In the genomic region with DNA sequence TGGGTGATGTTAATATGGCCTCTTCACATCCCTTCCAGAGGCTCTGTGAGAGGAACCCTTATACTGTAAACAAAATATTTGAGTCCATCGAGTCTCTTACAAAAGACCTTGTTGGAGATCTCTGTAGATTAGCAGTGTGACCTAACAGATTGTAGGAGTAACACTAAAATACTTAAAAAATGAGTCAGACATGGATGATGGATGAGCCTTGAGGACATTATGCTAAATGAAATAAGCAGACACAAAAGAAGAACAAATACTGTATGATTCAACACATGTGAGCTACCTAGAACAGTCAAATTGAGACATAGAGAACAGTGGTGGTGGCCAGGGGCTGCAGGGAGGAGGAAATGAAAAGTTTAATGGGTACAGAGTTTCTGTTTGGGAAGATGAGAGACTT, we compare ENCODE assay signal across 14 cellular contexts.
DNase-seq lines count a peak whose midpoint lies in the region; ATAC-seq and TF ChIP-seq lines count a peak whose summit lies in the region.
"Had no signal": no experiment of that assay in that cellular context is flagged by ENCODE, and none has a peak within 500 bp of the region (broad histone marks: within the 10 kb centered on the region; RNA-seq: fewer than 3 reads in every experiment).

No MANE protein-coding gene starts in this region.

- BruUV-seq in PC-9 (replicated peaks; lab: Mats Ljungman, UMichigan), result no TSS peak

- peak overlapping the region; percentile 7; the same call in 1 of the 2 replicates for H3K4me2 ChIP-seq in PC-9
- H3K4me2 ChIP-seq: BLaER1 treated with 17β-estradiol and CSF1 and Interleukin-3, amounts not matched to agents 10 nM and 100 nM had no signal

- H3K36me3 Mint-ChIP-seq in activated T-cell treated with anti-CD3 and anti-CD28 coated beads, Interleukin-2, amount 50 U/mL, for 72 hours (ENCODE audit: insufficient read depth in 2 of 2), result no peaks in the 10 kb centered on the region
- no peaks in the 10 kb centered on the region for H3K36me3 Mint-ChIP-seq in stimulated activated effector memory CD8-positive, alpha-beta T cell treated with anti-CD3 and anti-CD28 coated beads, Interleukin-12 subunit alpha, Interleukin-12 subunit beta, amount 100 ng/mL, for 72 hours
- H3K36me3 Mint-ChIP-seq: activated naive CD8-positive, alpha-beta T cell had no signal

- H3K4me3 Mint-ChIP-seq in activated T-cell treated with anti-CD3 and anti-CD28 coated beads, Interleukin-2, amount 50 U/mL, for 72 hours, result no peak overlapping the region
- no peak overlapping the region for H3K4me3 Mint-ChIP-seq in stimulated activated effector memory CD8-positive, alpha-beta T cell treated with anti-CD3 and anti-CD28 coated beads, Interleukin-12 subunit alpha, Interleukin-12 subunit beta, amount 100 ng/mL, for 72 hours
- H3K4me3 Mint-ChIP-seq: activated CD8-positive, alpha-beta T cell treated with anti-CD3 and anti-CD28 coated beads for 36 hours; activated naive CD8-positive, alpha-beta T cell had no signal

- H3K9me3 ChIP-seq in PC-9 (ENCODE audit: insufficient read depth, low read depth), result no peaks in the 10 kb centered on the region
- H3K9me3 ChIP-seq: upper lobe of right lung had no signal

- no peaks in the 10 kb centered on the region for H3K9me2 ChIP-seq in PC-9 (ENCODE audit: insufficient read depth)

- H3K27ac Mint-ChIP-seq in activated T-cell treated with anti-CD3 and anti-CD28 coated beads, Interleukin-2, amount 50 U/mL, for 72 hours, result no peak overlapping the region
- H3K27ac Mint-ChIP-seq in stimulated activated effector memory CD8-positive, alpha-beta T cell treated with anti-CD3 and anti-CD28 coated beads, Interleukin-12 subunit alpha, Interleukin-12 subunit beta, amount 100 ng/mL, for 72 hours, result no peak overlapping the region
- H3K27ac Mint-ChIP-seq: activated CD8-positive, alpha-beta T cell treated with anti-CD3 and anti-CD28 coated beads for 36 hours; activated naive CD8-positive, alpha-beta T cell had no signal

- H3K27ac ChIP-seq in PC-9, result peak overlapping the region; percentile 12; the same call in 1 of the 2 replicates
- H3K27ac ChIP-seq: BLaER1 treated with 17β-estradiol and CSF1 and Interleukin-3, amounts not matched to agents 10 nM and 100 nM; upper lobe of right lung had no signal

- no peaks in the 10 kb centered on the region for H3K27me3 ChIP-seq in PC-9 (ENCODE audit: insufficient read depth, low read depth)
- H3K27me3 ChIP-seq: BLaER1 treated with 17β-estradiol and CSF1 and Interleukin-3, amounts not matched to agents 10 nM and 100 nM; upper lobe of right lung had no signal

- H3K4me1 ChIP-seq in PC-9 (replicated peaks; ENCODE audit: insufficient read depth), result peaks cover 12% of the 10 kb centered on the region
- H3K4me1 ChIP-seq: upper lobe of right lung had no signal

- H2AFZ ChIP-seq in PC-9, result no peak overlapping the region

- POLR2A ChIA-PET in PC-9 (lab: Charles Lee; ENCODE audit: unreplicated experiment), result interaction anchor here (0.6 kb wide), 2 partner anchors 21 to 249 kb away, joined by 4 to 5 read pairs; no protein-coding TSS in a partner anchor

- peaks cover 11% of the 10 kb centered on the region for H3F3A ChIP-seq in PC-9 (ENCODE audit: insufficient read depth, low read depth)

- intact Hi-C loops in PC-9 (cut with micrococcal nuclease; ENCODE audit: unreplicated experiment), result loop anchor here (5.0 kb wide), 1 partner anchor 75 kb away; no protein-coding TSS in a partner anchor

- H3K4me3 ChIP-seq in PC-9, result no peak overlapping the region
- H3K4me3 ChIP-seq: BLaER1 treated with 17β-estradiol and CSF1 and Interleukin-3, amounts not matched to agents 10 nM and 100 nM; upper lobe of right lung had no signal

- DNase-seq in activated T-cell treated with anti-CD3 and anti-CD28 coated beads, Interleukin-2, amount 50 U/mL, for 72 hours, result peak; percentile 21 to 25
- DNase-seq in activated T-cell treated with anti-CD3 and anti-CD28 coated beads, Interleukin-2, amount 50 U/mL, for 1 hour, result no peak
- DNase-seq in PC-9 (peak; percentile 17 to 98), fibroblast of gingiva (ENCODE audit: low read depth) (peak; percentile 30), NCI-H748 treated with DMSO at 0.1 percent for 48 hours (lab: John Stamatoyannopoulos, UW) (no peak)
- no peak for DNase-seq in stimulated activated effector memory CD8-positive, alpha-beta T cell treated with anti-CD3 and anti-CD28 coated beads, Interleukin-12 subunit alpha, Interleukin-12 subunit beta, amount 100 ng/mL, for 72 hours (ENCODE audit: low spot score in 2 of 2)
- DNase-seq: activated CD8-positive, alpha-beta T cell treated with anti-CD3 and anti-CD28 coated beads for 36 hours; NCI-H1417; T-helper 1 cell; upper lobe of right lung had no signal

- H3K27me3 Mint-ChIP-seq in activated T-cell treated with anti-CD3 and anti-CD28 coated beads, Interleukin-2, amount 50 U/mL, for 72 hours (ENCODE audit: low read depth), result no peaks in the 10 kb centered on the region
- H3K27me3 Mint-ChIP-seq: activated CD8-positive, alpha-beta T cell treated with anti-CD3 and anti-CD28 coated beads for 36 hours; activated naive CD8-positive, alpha-beta T cell had no signal

- H4K20me1 ChIP-seq in PC-9 (ENCODE audit: insufficient read depth), result no peaks in the 10 kb centered on the region
- H4K20me1 ChIP-seq: BLaER1 treated with 17β-estradiol and CSF1 and Interleukin-3, amounts not matched to agents 10 nM and 100 nM had no signal

- peak; percentile 91 to 96 for ATAC-seq in activated T-cell treated with anti-CD3 and anti-CD28 coated beads, Interleukin-2, amount 50 U/mL, for 72 hours (replicated peaks in 1 of 2)
- ATAC-seq in stimulated activated effector memory CD8-positive, alpha-beta T cell treated with anti-CD3 and anti-CD28 coated beads, Interleukin-12 subunit alpha, Interleukin-12 subunit beta, amount 100 ng/mL, for 72 hours, result peak; percentile 71
- ATAC-seq in GM18511 (IDR thresholded peaks at IDR 0.05; ENCODE audit: unreplicated experiment), result no peak
- no peak for ATAC-seq in GM19455 (IDR thresholded peaks at IDR 0.05; ENCODE audit: unreplicated experiment)
- ATAC-seq: activated CD8-positive, alpha-beta T cell treated with anti-CD3 and anti-CD28 coated beads for 36 hours; upper lobe of right lung had no signal

- TF ChIP-seq CTCF in PC-9 (conservative IDR thresholded peaks at IDR 0.05), result no peak

- H3K9me3 Mint-ChIP-seq in activated T-cell treated with anti-CD3 and anti-CD28 coated beads, Interleukin-2, amount 50 U/mL, for 72 hours, result no peaks in the 10 kb centered on the region
- H3K9me3 Mint-ChIP-seq in stimulated activated effector memory CD8-positive, alpha-beta T cell treated with anti-CD3 and anti-CD28 coated beads, Interleukin-12 subunit alpha, Interleukin-12 subunit beta, amount 100 ng/mL, for 72 hours, result no peaks in the 10 kb centered on the region
- H3K9me3 Mint-ChIP-seq: activated CD8-positive, alpha-beta T cell treated with anti-CD3 and anti-CD28 coated beads for 36 hours had no signal

- peaks cover 35% of the 10 kb centered on the region for H3K4me1 Mint-ChIP-seq in activated T-cell treated with anti-CD3 and anti-CD28 coated beads, Interleukin-2, amount 50 U/mL, for 72 hours (ENCODE audit: low read depth)
- peaks cover 23% of the 10 kb centered on the region for H3K4me1 Mint-ChIP-seq in stimulated activated effector memory CD8-positive, alpha-beta T cell treated with anti-CD3 and anti-CD28 coated beads, Interleukin-12 subunit alpha, Interleukin-12 subunit beta, amount 100 ng/mL, for 72 hours

- H3K79me2 ChIP-seq in PC-9 (ENCODE audit: low read depth), result no peaks in the 10 kb centered on the region

- CTCF ChIA-PET in PC-9 (lab: Charles Lee), result interaction anchor here (0.6 kb wide), 1 partner anchor 78 kb away, joined by 4 read pairs; no protein-coding TSS in a partner anchor

- H3K36me3 ChIP-seq in PC-9 (ENCODE audit: low read depth), result no peaks in the 10 kb centered on the region
- H3K36me3 ChIP-seq: BLaER1 treated with 17β-estradiol and CSF1 and Interleukin-3, amounts not matched to agents 10 nM and 100 nM; upper lobe of right lung had no signal

Comparison
In these comparisons a context has a peak if more than half of its experiments do, and no peak if none do; other contexts are left out.
1. DNase-seq: peak in activated T-cell treated with anti-CD3 and anti-CD28 coated beads, Interleukin-2, amount 50 U/mL, for 72 hours (2 of 2), PC-9 (2 of 2) and fibroblast of gingiva (single experiment); none in activated T-cell treated with anti-CD3 and anti-CD28 coated beads, Interleukin-2, amount 50 U/mL, for 1 hour (single experiment), stimulated activated effector memory CD8-positive, alpha-beta T cell treated with anti-CD3 and anti-CD28 coated beads, Interleukin-12 subunit alpha, Interleukin-12 subunit beta, amount 100 ng/mL, for 72 hours (0 of 2) and NCI-H748 treated with DMSO at 0.1 percent for 48 hours (single experiment).
2. ATAC-seq: peak in activated T-cell treated with anti-CD3 and anti-CD28 coated beads, Interleukin-2, amount 50 U/mL, for 72 hours (2 of 2) and stimulated activated effector memory CD8-positive, alpha-beta T cell treated with anti-CD3 and anti-CD28 coated beads, Interleukin-12 subunit alpha, Interleukin-12 subunit beta, amount 100 ng/mL, for 72 hours (single experiment); none in GM18511 (single experiment) and GM19455 (single experiment).